In the genomic region with DNA sequence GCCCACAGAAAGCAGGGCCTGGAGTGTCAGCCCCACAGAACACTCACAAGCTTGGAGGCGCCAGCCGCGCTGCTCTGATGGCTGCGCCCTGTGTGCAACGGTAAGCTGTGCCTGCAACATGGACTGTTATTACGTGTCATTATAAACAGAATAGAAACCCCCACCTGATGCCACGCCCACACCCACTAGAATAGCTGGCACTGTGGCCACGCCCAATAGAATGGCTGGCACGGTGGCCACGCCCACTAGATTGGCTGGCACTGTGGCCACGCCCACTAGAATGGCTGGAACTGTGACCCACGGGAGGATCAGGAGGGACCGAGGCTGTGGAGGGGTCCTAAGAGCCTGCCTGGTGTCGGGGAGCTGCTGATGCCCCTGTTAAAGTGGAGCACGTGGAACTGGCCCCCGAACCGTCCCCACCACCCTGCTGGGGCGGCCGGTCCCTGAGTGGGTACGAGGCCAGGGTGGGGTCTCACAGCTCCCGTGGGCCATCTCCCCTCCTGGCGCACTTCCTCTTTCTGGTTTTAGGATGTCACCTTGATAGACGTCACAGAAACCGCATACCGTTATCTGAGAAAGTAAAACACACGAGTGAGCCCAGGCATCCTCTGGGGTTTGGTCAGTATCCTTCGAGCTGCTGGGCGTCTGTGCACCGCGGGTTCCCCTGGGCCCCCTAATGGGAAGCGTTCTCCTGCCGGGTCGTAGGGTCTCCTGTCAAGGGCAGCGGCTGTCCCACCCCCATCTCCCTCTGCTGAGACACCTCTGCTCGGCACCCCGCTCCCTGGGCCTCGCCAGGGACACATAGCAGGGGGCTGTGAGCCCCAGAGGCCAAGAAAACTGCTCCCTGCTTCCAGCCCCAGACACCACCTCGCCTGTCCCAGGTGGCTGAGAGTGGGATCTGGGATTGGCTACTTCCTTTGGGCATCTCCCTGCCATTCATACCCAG, we compare ENCODE assay signal across 9 cellular contexts. TPM values are rescaled to one million over a fixed set of nuclear protein-coding genes. Genes with fewer than 3 reads are reported as not detected.
DNase-seq lines count a peak whose midpoint lies in the region; ATAC-seq and TF ChIP-seq lines count a peak whose summit lies in the region.
"Had no signal": no experiment of that assay in that cellular context is flagged by ENCODE, and none has a peak within 500 bp of the region (broad histone marks: within the 10 kb centered on the region; RNA-seq: fewer than 3 reads in every experiment).

No MANE protein-coding gene starts in this region.

- 42 to 63% methylated on average over 13 to 20 of the region's 38 CpGs for WGBS in esophagus squamous epithelium, 2 donors

- no peak for TF ChIP-seq CTCF in CD8-positive, alpha-beta T cell (IDR thresholded peaks at IDR 0.05)
- TF ChIP-seq CTCF in esophagus squamous epithelium (IDR thresholded peaks at IDR 0.05) = no peak

- H3K4me3 Mint-ChIP-seq in CD8-positive, alpha-beta T cell = peak overlapping the region; percentile 71

- H3K27ac ChIP-seq in CD8-positive, alpha-beta T cell (ENCODE audit: low read depth, low read length) = no peak overlapping the region
- no peak overlapping the region for H3K27ac ChIP-seq in esophagus squamous epithelium

- H3K27me3 ChIP-seq in CD8-positive, alpha-beta T cell (ENCODE audit: insufficient read depth, low read length) = peaks cover 28% of the 10 kb centered on the region
- H3K27me3 ChIP-seq in esophagus squamous epithelium = peaks cover 0 to 100% (median 31%) of the 10 kb centered on the region in 4 donors

- peak; percentile 83 for ATAC-seq in CD8-positive, alpha-beta T cell
- ATAC-seq in GM19452 (IDR thresholded peaks at IDR 0.05; ENCODE audit: unreplicated experiment) (peak; percentile 67), GM18519 (IDR thresholded peaks at IDR 0.05; ENCODE audit: low FRiP score, unreplicated experiment) (no peak)

- H3K36me3 Mint-ChIP-seq in CD8-positive, alpha-beta T cell = no peaks in the 10 kb centered on the region

- intact Hi-C loops in CD8-positive, alpha-beta T cell (cut with DNase I, micrococcal nuclease) = no loop called here
- intact Hi-C loops in esophagus squamous epithelium (cut with DNase I) = no loop called here

- POLR2A ChIA-PET in CD8-positive, alpha-beta T cell (lab: Charles Lee) = no interaction called here

- peak; percentile 64 to 95 (median 74) for DNase-seq in CD8-positive, alpha-beta T cell
- peak; percentile 85 for DNase-seq in Jurkat, Clone E6-1 (ENCODE audit: low read depth, low spot score)
- DNase-seq in activated CD4-positive, alpha-beta T cell treated with anti-CD3 and anti-CD28 coated beads for 24 hours (ENCODE audit: low read depth in 2 of 2) = peak; percentile 53 to 63
- DNase-seq in iPS-NIHi11 (ENCODE audit: low spot score) (peak; percentile 50), esophagus squamous epithelium (lab: John Stamatoyannopoulos, UW) (no peak), SK-N-DZ (ENCODE audit: low spot score) (no peak)

- TF ChIP-seq POLR2A in esophagus squamous epithelium (IDR thresholded peaks at IDR 0.05) = no peak

- CTCF ChIA-PET in CD8-positive, alpha-beta T cell (lab: Charles Lee) = interaction anchor here (0.9 to 1.6 kb wide), 2 partner anchors 77 to 170 kb away, joined by 3 read pairs; no protein-coding TSS in a partner anchor

- no peaks in the 10 kb centered on the region for H3K9me3 Mint-ChIP-seq in CD8-positive, alpha-beta T cell

- peaks cover 51% of the 10 kb centered on the region for H3K4me1 Mint-ChIP-seq in CD8-positive, alpha-beta T cell (ENCODE audit: low read depth)

- H3K4me3 ChIP-seq in CD8-positive, alpha-beta T cell (ENCODE audit: low read depth, low read length) = peak overlapping the region; percentile 29
- peak overlapping the region; percentile 48 for H3K4me3 ChIP-seq in Jurkat, Clone E6-1 (ENCODE audit: low read length)
- peak overlapping the region in 1 of 4 donors; percentile 35 for H3K4me3 ChIP-seq in esophagus squamous epithelium

- H3K4me1 ChIP-seq in CD8-positive, alpha-beta T cell (ENCODE audit: insufficient read depth, low read length) = peaks cover 57% of the 10 kb centered on the region
- peaks cover 1 to 14% (median 1%) of the 10 kb centered on the region in 3 donors for H3K4me1 ChIP-seq in esophagus squamous epithelium

- H3K27me3 Mint-ChIP-seq in CD8-positive, alpha-beta T cell (ENCODE audit: low read depth) = peaks cover 56% of the 10 kb centered on the region

- H3K36me3 ChIP-seq in CD8-positive, alpha-beta T cell (ENCODE audit: insufficient read depth, low read length) = no peaks in the 10 kb centered on the region
- no peaks in the 10 kb centered on the region for H3K36me3 ChIP-seq in esophagus squamous epithelium

- peak overlapping the region; percentile 85 for H3K27ac Mint-ChIP-seq in CD8-positive, alpha-beta T cell

- no peaks in the 10 kb centered on the region for H3K9me3 ChIP-seq in CD8-positive, alpha-beta T cell (ENCODE audit: low read length)
- no peaks in the 10 kb centered on the region for H3K9me3 ChIP-seq in esophagus squamous epithelium

RNA-seq across cellular contexts. Expression of gene SLC17A9, which starts 25.4 kb away (rescaled TPM):
- total RNA-seq in CD8-positive, alpha-beta T cell = 10 to 100 TPM; 19.1 to 22.6 TPM
- 3.1 TPM for polyA plus RNA-seq in Jurkat, Clone E6-1 (2012; ENCODE audit: insufficient read depth, insufficient read length)
- 1 to 10 TPM in 2 of 4 donors, under 1 TPM in 2; 0.31 to 3.9 (median 1.4) TPM for total RNA-seq in esophagus squamous epithelium
- polyA plus RNA-seq in SK-N-DZ (2014; cell fraction: cytosol; rRNA removed) = 1.1 and 1.5 TPM in 2 replicates
- polyA plus RNA-seq in SK-N-DZ (2014; cell fraction: nucleus; rRNA removed) = 4.9 and 6.9 TPM in 2 replicates

RNA-seq across cellular contexts. Expression of gene BHLHE23, which starts 28.9 kb away (rescaled TPM):
- under 1 TPM in 1 of 2 experiments, not detected in 1; 0.44 TPM for total RNA-seq in CD8-positive, alpha-beta T cell
- polyA plus RNA-seq in Jurkat, Clone E6-1 (2012; ENCODE audit: insufficient read depth, insufficient read length) = 2.4 TPM
- total RNA-seq in esophagus squamous epithelium = not detected
- polyA plus RNA-seq in SK-N-DZ (2014; cell fraction: cytosol; rRNA removed) = not detected in 2 replicates
- polyA plus RNA-seq in SK-N-DZ (2014; cell fraction: nucleus; rRNA removed) = not detected in 2 replicates
- polyA plus RNA-seq: esophagus had no signal

RNA-seq across cellular contexts. Expression of gene GID8, which starts 39.9 kb away (rescaled TPM):
- 10 to 100 TPM; 48.7 to 48.8 TPM for total RNA-seq in CD8-positive, alpha-beta T cell
- 23.3 TPM for polyA plus RNA-seq in Jurkat, Clone E6-1 (2012; ENCODE audit: insufficient read depth, insufficient read length)
- total RNA-seq in esophagus squamous epithelium = 10 to 100 TPM; 41.0 to 51.2 (median 44.1) TPM
- polyA plus RNA-seq in SK-N-DZ (2014; cell fraction: cytosol; rRNA removed) = 65.3 and 72.2 TPM in 2 replicates
- polyA plus RNA-seq in SK-N-DZ (2014; cell fraction: nucleus; rRNA removed) = 44.4 and 51.3 TPM in 2 replicates

RNA-seq across cellular contexts. Expression of gene DIDO1, which starts 51.6 kb away (rescaled TPM):
- total RNA-seq in CD8-positive, alpha-beta T cell = 10 to 100 TPM; 44.7 to 46.6 TPM
- polyA plus RNA-seq in Jurkat, Clone E6-1 (2012; ENCODE audit: insufficient read depth, insufficient read length) = 58.1 TPM
- 10 to 100 TPM; 27.6 to 57.8 (median 36.7) TPM for total RNA-seq in esophagus squamous epithelium
- 66.0 and 80.4 TPM in 2 replicates for polyA plus RNA-seq in SK-N-DZ (2014; cell fraction: cytosol; rRNA removed)
- 235 and 328 TPM in 2 replicates for polyA plus RNA-seq in SK-N-DZ (2014; cell fraction: nucleus; rRNA removed)

Comparison
In these comparisons a context has a peak if more than half of its experiments do, and no peak if none do; other contexts are left out.
1. DNase-seq: peak in CD8-positive, alpha-beta T cell (7 of 7), Jurkat, Clone E6-1 (single experiment), activated CD4-positive, alpha-beta T cell treated with anti-CD3 and anti-CD28 coated beads for 24 hours (2 of 2) and iPS-NIHi11 (single experiment); none in esophagus squamous epithelium (single experiment) and SK-N-DZ (single experiment).
2. RNA of gene SLC17A9, which starts 25.4 kb away (total RNA-seq): 19.1 to 22.6 TPM in CD8-positive, alpha-beta T cell; 0.31 to 3.9 TPM in esophagus squamous epithelium; every median in the first group is over 4 times any median in the second.